In genomic region chr18:77103181-77103875, GRCh38 we compare ENCODE assay signal across 2 cellular contexts.
TF ChIP-seq lines count a peak whose summit lies in the region.

No MANE protein-coding gene starts in this region.

TF ChIP-seq in SK-N-SH, 30 proteins besides CTCF, POLR2A, EP300 and RAD21 (continued from another document):
- TF ChIP-seq NRF1 (IDR thresholded peaks at IDR 0.05; ENCODE audit: low read depth, low read length) (no peak), MXI1 (IDR thresholded peaks at IDR 0.05; ENCODE audit: low read depth, low read length) (no peak), RXRA (IDR thresholded peaks at IDR 0.05; ENCODE audit: borderline replicate concordance, low read depth) (no peak), YY1 (IDR thresholded peaks at IDR 0.05; ENCODE audit: low read depth) (no peak), SMC3 (IDR thresholded peaks at IDR 0.05; ENCODE audit: low read depth, low read length) (no peak), RFX5 (IDR thresholded peaks at IDR 0.05; ENCODE audit: low read length) (no peak), JUND (IDR thresholded peaks at IDR 0.05) (no peak), MEF2A (IDR thresholded peaks at IDR 0.05; ENCODE audit: borderline replicate concordance, low read depth) (no peak)

TF ChIP-seq in SK-N-SH treated with all-trans-retinoic acid at 6 μM for 48 hours, 23 proteins besides CTCF, POLR2A, EP300 and RAD21 (continued from another document):
- TF ChIP-seq PATZ1 (CRISPR knock-in tag; IDR thresholded peaks at IDR 0.05; ENCODE audit: borderline replicate concordance) (no peak), OSR1 (CRISPR knock-in tag; IDR thresholded peaks at IDR 0.05) (no peak), RARB (CRISPR knock-in tag; IDR thresholded peaks at IDR 0.05) (no peak)
